In genomic region chr10:48209246-48209645, GRCh38 we compare ENCODE assay signal across 1 cellular context.
A peak's percentile ranks its signal among the peaks of the same experiment; 100 is the strongest.
TF ChIP-seq lines count a peak whose summit lies in the region.

No MANE protein-coding gene starts in this region.

TF ChIP-seq in GM12878, 131 proteins besides CTCF, POLR2A, EP300 and RAD21 (continued from another document):
- TF ChIP-seq PKNOX1 (IDR thresholded peaks at IDR 0.05) (no peak), JUNB (IDR thresholded peaks at IDR 0.05) (peak; percentile 16; the same call in 1 of the 2 replicates), SMARCA5 (IDR thresholded peaks at IDR 0.05) (no peak), JUND (IDR thresholded peaks at IDR 0.05; ENCODE audit: low read depth, low read length) (no peak), TBL1XR1 (IDR thresholded peaks at IDR 0.05; ENCODE audit: low read depth, low read length) (no peak), SPI1 (IDR thresholded peaks at IDR 0.05; ENCODE audit: borderline replicate concordance, insufficient read depth, low read depth, low read length) (no peak), CBFB (IDR thresholded peaks at IDR 0.05; ENCODE audit: low read depth) (no peak), SKIL (IDR thresholded peaks at IDR 0.05; ENCODE audit: low read depth, poor library complexity, severe bottlenecking) (no peak), BCL11A (IDR thresholded peaks at IDR 0.05; ENCODE audit: low read depth, low read length) (no peak), IRF3 (IDR thresholded peaks at IDR 0.05) (no peak), ZNF622 (IDR thresholded peaks at IDR 0.05) (no peak), IKZF1 (conservative IDR thresholded peaks at IDR 0.05) (0 out of 2 replicates have a peak, but pooled peaks have one; percentile 15), SREBF1 (IDR thresholded peaks at IDR 0.05; ENCODE audit: low read length) (no peak), RUNX3 (IDR thresholded peaks at IDR 0.05; ENCODE audit: low read length) (peak; percentile 23; the same call in 1 of the 2 replicates), RELB (IDR thresholded peaks at IDR 0.05; ENCODE audit: low read depth) (no peak), IKZF2 (IDR thresholded peaks at IDR 0.05) (no peak; a peak in 1 of 4 replicates)
- TF ChIP-seq, protein P1, sequence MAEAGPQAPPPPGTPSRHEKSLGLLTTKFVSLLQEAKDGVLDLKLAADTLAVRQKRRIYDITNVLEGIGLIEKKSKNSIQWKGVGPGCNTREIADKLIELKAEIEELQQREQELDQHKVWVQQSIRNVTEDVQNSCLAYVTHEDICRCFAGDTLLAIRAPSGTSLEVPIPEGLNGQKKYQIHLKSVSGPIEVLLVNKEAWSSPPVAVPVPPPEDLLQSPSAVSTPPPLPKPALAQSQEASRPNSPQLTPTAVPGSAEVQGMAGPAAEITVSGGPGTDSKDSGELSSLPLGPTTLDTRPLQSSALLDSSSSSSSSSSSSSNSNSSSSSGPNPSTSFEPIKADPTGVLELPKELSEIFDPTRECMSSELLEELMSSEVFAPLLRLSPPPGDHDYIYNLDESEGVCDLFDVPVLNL (IDR thresholded peaks at IDR 0.05; ENCODE audit: low read depth, low read length), result no peak
TF ChIP-seq in GM12878: peak in this region for 3.
